Comparison of ENCODE assay signal across 14 cellular contexts in the genomic region with DNA sequence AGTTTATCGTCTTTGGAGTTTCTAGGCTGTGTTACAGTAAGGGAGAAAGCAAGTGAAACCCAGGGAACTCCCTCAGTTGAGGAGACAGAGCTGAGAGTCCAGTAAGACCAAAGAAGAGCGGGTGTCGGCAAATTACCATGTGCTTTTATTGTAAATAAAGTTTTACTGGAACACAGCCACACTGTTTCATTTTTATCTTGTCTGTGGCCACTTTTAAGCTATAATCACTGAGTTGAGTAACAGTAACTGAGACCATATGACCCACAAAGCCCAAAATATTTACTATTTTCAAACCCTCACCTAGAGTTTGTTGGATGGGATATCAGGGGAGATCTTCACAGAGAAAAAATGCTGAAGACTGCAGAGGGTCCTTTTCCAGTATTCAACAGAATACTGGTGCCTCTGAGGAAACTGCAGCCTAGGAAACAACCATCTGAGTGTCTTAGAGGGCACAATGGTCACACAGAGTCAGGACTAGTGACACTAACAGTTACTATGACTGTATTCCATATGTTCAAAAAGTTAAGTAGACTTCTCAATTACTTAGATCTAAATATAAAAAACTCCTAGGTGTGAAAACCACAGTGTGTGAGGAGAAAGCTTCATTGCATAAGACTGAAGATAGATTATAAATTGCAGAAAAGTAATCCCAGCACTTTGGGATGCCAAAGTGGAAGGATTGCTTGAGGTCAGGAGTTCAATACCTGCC.
"Had no signal": no experiment of that assay in that cellular context is flagged by ENCODE, and none has a peak within 500 bp of the region (broad histone marks: within the 10 kb centered on the region; RNA-seq: fewer than 3 reads in every experiment).

No MANE protein-coding gene starts in this region.

- H3K4me1 Mint-ChIP-seq: naive B cell had no signal

- DNase-seq: activated CD4-positive, alpha-beta T cell treated with anti-CD3 and anti-CD28 coated beads, Interleukin-2, amount 10 ng/mL, durations not matched to agents 24 days and 14 days; activated effector memory CD4-positive, alpha-beta T cell treated with anti-CD3 and anti-CD28 coated beads, Interleukin-2, amount 50 U/mL, for 16 hours; activated naive CD8-positive, alpha-beta T cell treated with anti-CD3 and anti-CD28 coated beads for 36 hours; anterior cingulate cortex; foreskin keratinocyte; left ventricle myocardium inferior; naive B cell; right cardiac atrium; small intestine; substantia nigra; transverse colon; WERI-Rb-1 had no signal

- H3K9me3 Mint-ChIP-seq: activated CD4-positive, alpha-beta T cell treated with anti-CD3 and anti-CD28 coated beads, Interleukin-2, amount 10 ng/mL, durations not matched to agents 24 days and 14 days; activated naive CD8-positive, alpha-beta T cell treated with anti-CD3 and anti-CD28 coated beads for 36 hours; naive B cell had no signal

- H3K36me3 ChIP-seq: left ventricle myocardium inferior, SJSA1, transverse colon, WERI-Rb-1 had no signal

- H3K27ac ChIP-seq: foreskin keratinocyte, left ventricle myocardium inferior, SJSA1, transverse colon, WERI-Rb-1 had no signal

- H3K4me3 ChIP-seq: left ventricle myocardium inferior, SJSA1, transverse colon had no signal

- H3K9me3 ChIP-seq: left ventricle myocardium inferior, SJSA1, transverse colon had no signal

- H3K27me3 ChIP-seq: foreskin keratinocyte, SJSA1, transverse colon had no signal

- H3K27ac Mint-ChIP-seq: activated CD4-positive, alpha-beta T cell treated with anti-CD3 and anti-CD28 coated beads, Interleukin-2, amount 10 ng/mL, durations not matched to agents 24 days and 14 days; activated naive CD8-positive, alpha-beta T cell treated with anti-CD3 and anti-CD28 coated beads for 36 hours had no signal

- ATAC-seq: foreskin keratinocyte, right cardiac atrium had no signal

- H3K36me3 Mint-ChIP-seq: naive B cell had no signal

- H3K4me3 Mint-ChIP-seq: activated CD4-positive, alpha-beta T cell treated with anti-CD3 and anti-CD28 coated beads, Interleukin-2, amount 10 ng/mL, durations not matched to agents 24 days and 14 days; activated naive CD8-positive, alpha-beta T cell treated with anti-CD3 and anti-CD28 coated beads for 36 hours; naive B cell had no signal

- H3K27me3 Mint-ChIP-seq: activated CD4-positive, alpha-beta T cell treated with anti-CD3 and anti-CD28 coated beads, Interleukin-2, amount 10 ng/mL, durations not matched to agents 24 days and 14 days; activated naive CD8-positive, alpha-beta T cell treated with anti-CD3 and anti-CD28 coated beads for 36 hours; naive B cell had no signal

- FAIRE-seq: keratinocyte, small intestine had no signal

- H3K4me1 ChIP-seq: foreskin keratinocyte, transverse colon had no signal
